In genomic region chr10:46030091-46030937, GRCh38 we compare ENCODE assay signal across 8 cellular contexts. TPM values are rescaled to one million over a fixed set of nuclear protein-coding genes. Genes with fewer than 3 reads are reported as not detected.
DNase-seq lines count a peak whose midpoint lies in the region; ATAC-seq and TF ChIP-seq lines count a peak whose summit lies in the region.

NCOA4 (minus strand) TSS chr10:46030623; CDS start chr10:46016680, 13,943 bp downstream.

- H3K4me1 ChIP-seq in adipocyte (ENCODE audit: control insufficient read depth, insufficient read depth, low read length) (peaks cover 47% of the 10 kb centered on the region), heart left ventricle (peaks cover 10 to 51% (median 44%) of the 10 kb centered on the region in 12 donors), upper lobe of left lung (peaks cover 46 to 52% (median 47%) of the 10 kb centered on the region in 4 donors)

- H3K27me3 ChIP-seq in adipocyte (replicated peaks; ENCODE audit: control insufficient read depth, insufficient read depth, low read length) (no peaks in the 10 kb centered on the region), heart left ventricle (peaks cover 0 to under 1% (median 0%) of the 10 kb centered on the region in 9 donors), upper lobe of left lung (no peaks in the 10 kb centered on the region)

- H3K4me3 ChIP-seq in adipocyte (ENCODE audit: low read length) (peak within 1 kb of the TSS; percentile 90), heart left ventricle (peak within 1 kb of the TSS; percentile 61 to 92 (median 82)), upper lobe of left lung (peak within 1 kb of the TSS; percentile 61 to 97 (median 70))

- peak within 1 kb of the TSS; percentile 96 for H3K9ac ChIP-seq in adipocyte (ENCODE audit: low read length)

- H3K27ac ChIP-seq in heart left ventricle (peak within 1 kb of the TSS; percentile 85 to 97 (median 92)), upper lobe of left lung (peak within 1 kb of the TSS; percentile 93 to 97 (median 94))

- DNase-seq in NCI-H1417 (lab: John Stamatoyannopoulos, UW) = peak; percentile 85 to 95 (median 87)
- peak; percentile 97 for DNase-seq in SW480 (ENCODE audit: low spot score)
- DNase-seq in adipocyte (ENCODE audit: low read depth) = peak; percentile 100
- peak; percentile 98 to 99 (median 99) for DNase-seq in heart left ventricle
- DNase-seq in posterior cingulate gyrus = peak; percentile 91 to 100 (median 96)
- peak; percentile 94 to 98 for DNase-seq in upper lobe of left lung

- ATAC-seq in HG02763 (IDR thresholded peaks at IDR 0.05; ENCODE audit: unreplicated experiment) = peak; percentile 95
- ATAC-seq in heart left ventricle = peak; percentile 97 to 99 (median 98)
- ATAC-seq in upper lobe of left lung (ENCODE audit: low FRiP score in 2 of 2) = peak; percentile 98 to 99

- TF ChIP-seq CTCF in GM12874 (IDR thresholded peaks at IDR 0.05; ENCODE audit: insufficient read depth, low read depth, low read length) (peak; percentile 86), heart left ventricle (IDR thresholded peaks at IDR 0.05) (peak; percentile 47 to 88 (median 78)), upper lobe of left lung (IDR thresholded peaks at IDR 0.05) (peak; percentile 70 to 90 (median 84))

- WGBS in heart left ventricle, 4 donors = 1% methylated on average over 46 to 59 of the region's 59 CpGs
- 1% methylated on average over 35 to 56 of the region's 59 CpGs for WGBS in upper lobe of left lung, 2 donors

- H3K36me3 ChIP-seq in adipocyte (ENCODE audit: control insufficient read depth, insufficient read depth, low read length, severe bottlenecking) (no peaks in the 10 kb centered on the region), heart left ventricle (peaks cover 0 to 18% (median 0%) of the 10 kb centered on the region in 9 donors), upper lobe of left lung (no peaks in the 10 kb centered on the region)

- no peaks in the 10 kb centered on the region for H3K9me3 ChIP-seq in adipocyte (ENCODE audit: control insufficient read depth, low read length)
- no peaks in the 10 kb centered on the region for H3K9me3 ChIP-seq in heart left ventricle
- H3K9me3 ChIP-seq in upper lobe of left lung = no peaks in the 10 kb centered on the region

- TF ChIP-seq POLR2A in heart left ventricle (IDR thresholded peaks at IDR 0.05) (peak; percentile 79 to 82), upper lobe of left lung (IDR thresholded peaks at IDR 0.05) (peak in 3 of 4 donors; percentile 71 to 87 (median 87))

- no peak for TF ChIP-seq EP300 in upper lobe of left lung (IDR thresholded peaks at IDR 0.05)

- intact Hi-C loops in heart left ventricle (cut with DNase I) = no loop called here
- intact Hi-C loops in posterior cingulate gyrus (cut with DNase I) = no loop called here

RNA-seq across cellular contexts. Expression of gene NCOA4, which starts in this region (rescaled TPM):
- 100 to 1,000 TPM; 187 to 296 (median 256) TPM for total RNA-seq in heart left ventricle
- polyA plus RNA-seq in heart left ventricle = 100 to 1,000 TPM in 1 of 2 donors, 10 to 100 TPM in 1; 55.1 to 109 TPM
- total RNA-seq in upper lobe of left lung = 100 to 1,000 TPM in 4 of 6 donors, 10 to 100 TPM in 2; 57.6 to 184 (median 144) TPM

Comparison
In these comparisons a context has a peak if more than half of its experiments do, and no peak if none do; other contexts are left out.
1. Peak in every context shown above with its lines: DNase-seq, ATAC-seq, H3K4me3 ChIP-seq and H3K27ac ChIP-seq.